9 cellular contexts compared by ENCODE assay signal in genomic region chr2:181742908-181743722, GRCh38.
DNase-seq lines count a peak whose midpoint lies in the region; ATAC-seq and TF ChIP-seq lines count a peak whose summit lies in the region.
"Had no signal": no experiment of that assay in that cellular context is flagged by ENCODE, and none has a peak within 500 bp of the region (broad histone marks: within the 10 kb centered on the region; RNA-seq: fewer than 3 reads in every experiment).

No MANE protein-coding gene starts in this region.

- H3K4me1 ChIP-seq in CD8-positive, alpha-beta T cell (ENCODE audit: insufficient read depth, low read length), result no peaks in the 10 kb centered on the region

- H3K9me3 Mint-ChIP-seq in CD8-positive, alpha-beta T cell, result no peaks in the 10 kb centered on the region

- no peaks in the 10 kb centered on the region for H3K27me3 ChIP-seq in CD8-positive, alpha-beta T cell (ENCODE audit: insufficient read depth, low read length)
- H3K27me3 ChIP-seq: neutrophil had no signal

- no peaks in the 10 kb centered on the region for H3K36me3 ChIP-seq in CD8-positive, alpha-beta T cell (ENCODE audit: insufficient read depth, low read length)
- H3K36me3 ChIP-seq: neutrophil had no signal

- H3K27me3 Mint-ChIP-seq in CD8-positive, alpha-beta T cell (ENCODE audit: low read depth), result peaks cover 4% of the 10 kb centered on the region

- no peaks in the 10 kb centered on the region for H3K4me1 Mint-ChIP-seq in CD8-positive, alpha-beta T cell (ENCODE audit: low read depth)

- peak in 4 of 7 experiments; percentile 6 to 28 (median 10) for DNase-seq in CD8-positive, alpha-beta T cell
- DNase-seq in NCI-H1092 (lab: John Stamatoyannopoulos, UW), result peak; percentile 15
- DNase-seq in SW480 (ENCODE audit: low spot score), result peak; percentile 54
- peak; percentile 71 for DNase-seq in epithelial cell of esophagus (ENCODE audit: low read depth)
- peak; percentile 73 for DNase-seq in myocyte (ENCODE audit: low read depth)
- DNase-seq in NCI-H1048 (lab: John Stamatoyannopoulos, UW), result no peak

- intact Hi-C loops in CD8-positive, alpha-beta T cell (cut with DNase I, micrococcal nuclease), result loop anchor here (1.0 to 5.0 kb wide), 5 partner anchors 161 to 1239 kb away; no protein-coding TSS in a partner anchor

- no peak overlapping the region for H3K27ac ChIP-seq in CD8-positive, alpha-beta T cell (ENCODE audit: low read depth, low read length)
- H3K27ac ChIP-seq: neutrophil had no signal

- no peak overlapping the region for H3K4me3 Mint-ChIP-seq in CD8-positive, alpha-beta T cell

- no peak for TF ChIP-seq POLR2A in GM18505 (IDR thresholded peaks at IDR 0.05; ENCODE audit: borderline replicate concordance, extremely low read depth, insufficient read depth, insufficient read length)

- POLR2A ChIA-PET in CD8-positive, alpha-beta T cell (lab: Charles Lee), result interaction anchor here (0.6 kb wide), 1 partner anchor 33 kb away, joined by 4 read pairs; no protein-coding TSS in a partner anchor

- no peak overlapping the region for H3K27ac Mint-ChIP-seq in CD8-positive, alpha-beta T cell

- H3K4me3 ChIP-seq in CD8-positive, alpha-beta T cell (ENCODE audit: low read depth, low read length), result no peak overlapping the region
- H3K4me3 ChIP-seq in epithelial cell of esophagus (ENCODE audit: low read length), result no peak overlapping the region

- peak; percentile 54 for TF ChIP-seq CTCF in CD8-positive, alpha-beta T cell (IDR thresholded peaks at IDR 0.05)
- peak; percentile 65 for TF ChIP-seq CTCF in epithelial cell of esophagus (IDR thresholded peaks at IDR 0.05; ENCODE audit: insufficient read depth, low read depth, low read length, missing control alignments)

- no peak for ATAC-seq in CD8-positive, alpha-beta T cell
- ATAC-seq in GM19463 (IDR thresholded peaks at IDR 0.05; ENCODE audit: unreplicated experiment) (peak; percentile 44), GM18505 (IDR thresholded peaks at IDR 0.05; ENCODE audit: unreplicated experiment) (no peak)

- no peaks in the 10 kb centered on the region for H3K36me3 Mint-ChIP-seq in CD8-positive, alpha-beta T cell

- no peaks in the 10 kb centered on the region for H3K9me3 ChIP-seq in CD8-positive, alpha-beta T cell (ENCODE audit: low read length)
- H3K9me3 ChIP-seq: neutrophil had no signal

- CTCF ChIA-PET in CD8-positive, alpha-beta T cell (lab: Charles Lee), result interaction anchor here (0.6 to 2.2 kb wide), 15 partner anchors 8 to 336 kb away, joined by 3 to 27 read pairs (median 4); no protein-coding TSS in a partner anchor
